ENCODE assay signal across 11 cellular contexts in genomic region chr15:60480149-60480548, GRCh38. TPM values are rescaled to one million over a fixed set of nuclear protein-coding genes. Genes with fewer than 3 reads are reported as not detected.
DNase-seq lines count a peak whose midpoint lies in the region; ATAC-seq and TF ChIP-seq lines count a peak whose summit lies in the region.
"Had no signal": no experiment of that assay in that cellular context is flagged by ENCODE, and none has a peak within 500 bp of the region (broad histone marks: within the 10 kb centered on the region; RNA-seq: fewer than 3 reads in every experiment).

No MANE protein-coding gene starts in this region.

- H3K9me3 ChIP-seq in DND-41 (ENCODE audit: insufficient read depth, low read length, severe bottlenecking): no peaks in the 10 kb centered on the region
- H3K9me3 ChIP-seq: right atrium auricular region had no signal

- peaks cover 29 to 44% (median 37%) of the 10 kb centered on the region in 3 donors for H3K4me1 Mint-ChIP-seq in IgD-negative memory B cell
- peaks cover 66% of the 10 kb centered on the region for H3K4me1 Mint-ChIP-seq in activated naive CD8-positive, alpha-beta T cell treated with anti-CD3 and anti-CD28 coated beads, Interleukin-2, amount 50 U/mL, for 24 hours
- H3K4me1 Mint-ChIP-seq in natural killer cell treated with Interleukin-12 subunit alpha and Interleukin-12 subunit beta and Interleukin-15 and Interleukin-18, amount 100 ng/mL, for 72 hours (ENCODE audit: low read depth in 2 of 2): peaks cover 30 to 38% of the 10 kb centered on the region in 2 donors

- H3K79me2 ChIP-seq in DND-41 (ENCODE audit: insufficient read depth, low read length): peaks cover 47% of the 10 kb centered on the region

- H4K20me1 ChIP-seq in DND-41 (ENCODE audit: insufficient read depth, low read length): no peaks in the 10 kb centered on the region

- TF ChIP-seq CTCF in DND-41 (IDR thresholded peaks at IDR 0.05; ENCODE audit: borderline replicate concordance, extremely low read depth, low read length, poor library complexity, severe bottlenecking): no peak

- peaks cover 38% of the 10 kb centered on the region for H3K4me1 ChIP-seq in DND-41 (ENCODE audit: insufficient read depth, low read length)

- peak overlapping the region; percentile 85 to 92; a peak in 3 of 4 replicates for H3K4me3 ChIP-seq in DND-41 (ENCODE audit: low read depth in 1 of 2, low read length in 2 of 2)

- H3K27me3 ChIP-seq in DND-41 (ENCODE audit: insufficient read depth, low read length, poor library complexity): no peaks in the 10 kb centered on the region
- H3K27me3 ChIP-seq: right atrium auricular region had no signal

- no peaks in the 10 kb centered on the region for H3K27me3 Mint-ChIP-seq in IgD-negative memory B cell
- H3K27me3 Mint-ChIP-seq in activated naive CD8-positive, alpha-beta T cell treated with anti-CD3 and anti-CD28 coated beads, Interleukin-2, amount 50 U/mL, for 24 hours: peaks cover 4% of the 10 kb centered on the region
- no peaks in the 10 kb centered on the region for H3K27me3 Mint-ChIP-seq in natural killer cell treated with Interleukin-12 subunit alpha and Interleukin-12 subunit beta and Interleukin-15 and Interleukin-18, amount 100 ng/mL, for 72 hours

- peak overlapping the region; percentile 96 for H3K4me2 ChIP-seq in DND-41 (ENCODE audit: insufficient read depth, low read length)

- peak overlapping the region; percentile 86 to 100 (median 90) for H3K27ac Mint-ChIP-seq in IgD-negative memory B cell
- peak overlapping the region; percentile 100 for H3K27ac Mint-ChIP-seq in activated naive CD8-positive, alpha-beta T cell treated with anti-CD3 and anti-CD28 coated beads, Interleukin-2, amount 50 U/mL, for 24 hours
- peak overlapping the region; percentile 92 to 96 for H3K27ac Mint-ChIP-seq in natural killer cell treated with Interleukin-12 subunit alpha and Interleukin-12 subunit beta and Interleukin-15 and Interleukin-18, amount 100 ng/mL, for 72 hours

- H3K36me3 Mint-ChIP-seq in IgD-negative memory B cell: peaks cover 1% of the 10 kb centered on the region
- peaks cover 10% of the 10 kb centered on the region for H3K36me3 Mint-ChIP-seq in activated naive CD8-positive, alpha-beta T cell treated with anti-CD3 and anti-CD28 coated beads, Interleukin-2, amount 50 U/mL, for 24 hours (ENCODE audit: low read depth)
- peaks cover 6% of the 10 kb centered on the region for H3K36me3 Mint-ChIP-seq in natural killer cell treated with Interleukin-12 subunit alpha and Interleukin-12 subunit beta and Interleukin-15 and Interleukin-18, amount 100 ng/mL, for 72 hours

- DNase-seq in DND-41 (no peak), SKM-1 (lab: John Stamatoyannopoulos, UW; ENCODE audit: unreplicated experiment) (no peak), NCI-H345 (lab: John Stamatoyannopoulos, UW) (no peak)
- no peak for DNase-seq in activated naive CD8-positive, alpha-beta T cell treated with anti-CD3 and anti-CD28 coated beads, Interleukin-2, amount 50 U/mL, for 24 hours
- DNase-seq in natural killer cell treated with Interleukin-12 subunit alpha and Interleukin-12 subunit beta and Interleukin-15 and Interleukin-18, amount 100 ng/mL, for 72 hours (ENCODE audit: low spot score): no peak
- DNase-seq: activated CD4-positive, alpha-beta T cell treated with anti-CD3 and anti-CD28 coated beads, Interleukin-2, amount 50 U/mL, for 48 hours; left cardiac atrium had no signal

- H3K36me3 ChIP-seq in DND-41 (ENCODE audit: insufficient read depth, low read length): peaks cover 20% of the 10 kb centered on the region

- H2AFZ ChIP-seq in DND-41 (ENCODE audit: low read depth, low read length): peak overlapping the region; percentile 96

- peak overlapping the region; percentile 92 for H3K9ac ChIP-seq in DND-41 (ENCODE audit: low read depth, low read length)

- no peak for ATAC-seq in DND-41 (ENCODE audit: insufficient read depth, low read depth)
- ATAC-seq in activated naive CD8-positive, alpha-beta T cell treated with anti-CD3 and anti-CD28 coated beads, Interleukin-2, amount 50 U/mL, for 24 hours: no peak
- ATAC-seq in natural killer cell treated with Interleukin-12 subunit alpha and Interleukin-12 subunit beta and Interleukin-15 and Interleukin-18, amount 100 ng/mL, for 72 hours: no peak
- no peak for ATAC-seq in GM21515 (IDR thresholded peaks at IDR 0.05; ENCODE audit: unreplicated experiment)
- ATAC-seq in HG03175 (IDR thresholded peaks at IDR 0.05; ENCODE audit: unreplicated experiment): no peak

- H3K27ac ChIP-seq in DND-41 (ENCODE audit: low read length): peak overlapping the region; percentile 94

- peak overlapping the region; percentile 92 to 100 (median 100) for H3K4me3 Mint-ChIP-seq in IgD-negative memory B cell
- peak overlapping the region; percentile 98 for H3K4me3 Mint-ChIP-seq in activated naive CD8-positive, alpha-beta T cell treated with anti-CD3 and anti-CD28 coated beads, Interleukin-2, amount 50 U/mL, for 24 hours
- H3K4me3 Mint-ChIP-seq in natural killer cell treated with Interleukin-12 subunit alpha and Interleukin-12 subunit beta and Interleukin-15 and Interleukin-18, amount 100 ng/mL, for 72 hours: peak overlapping the region; percentile 99

- H3K9me3 Mint-ChIP-seq in IgD-negative memory B cell: no peaks in the 10 kb centered on the region
- H3K9me3 Mint-ChIP-seq in activated naive CD8-positive, alpha-beta T cell treated with anti-CD3 and anti-CD28 coated beads, Interleukin-2, amount 50 U/mL, for 24 hours: no peaks in the 10 kb centered on the region
- H3K9me3 Mint-ChIP-seq in natural killer cell treated with Interleukin-12 subunit alpha and Interleukin-12 subunit beta and Interleukin-15 and Interleukin-18, amount 100 ng/mL, for 72 hours: no peaks in the 10 kb centered on the region

RNA-seq across cellular contexts. Expression of gene ICE2, which starts 1.2 kb away (rescaled TPM):
- 52.8 TPM for polyA plus RNA-seq in IgD-negative memory B cell
- 10 to 100 TPM; 38.9 to 79.4 TPM for total RNA-seq in natural killer cell treated with Interleukin-12 subunit alpha and Interleukin-12 subunit beta and Interleukin-15 and Interleukin-18, amount 100 ng/mL, for 72 hours
